ENCODE assay signal across 16 cellular contexts in genomic region chr15:101657968-101658784, GRCh38. TPM values are rescaled to one million over a fixed set of nuclear protein-coding genes. Genes with fewer than 3 reads are reported as not detected.
DNase-seq lines count a peak whose midpoint lies in the region; ATAC-seq and TF ChIP-seq lines count a peak whose summit lies in the region.
"Had no signal": no experiment of that assay in that cellular context is flagged by ENCODE, and none has a peak within 500 bp of the region (broad histone marks: within the 10 kb centered on the region; RNA-seq: fewer than 3 reads in every experiment).

No MANE protein-coding gene starts in this region.

- CTCF ChIA-PET in HEK293 (lab: Yijun Ruan, JAX): interaction anchor here (0.6 to 2.3 kb wide), 6 partner anchors 10 to 369 kb away, joined by 3 to 20 read pairs (median 4); no protein-coding TSS in a partner anchor

- ATAC-seq in left colon (peak; percentile 97), HG02798 (IDR thresholded peaks at IDR 0.05; ENCODE audit: poor library complexity, unreplicated experiment) (no peak)

- TF ChIP-seq CTCF in HEK293 (tag by site-specific recombination; IDR thresholded peaks at IDR 0.05): no peak

- peaks cover 11% of the 10 kb centered on the region for H3K4me1 ChIP-seq in HEK293 (ENCODE audit: control insufficient read depth, insufficient read depth, low read length)

- no peak overlapping the region for H3K4me3 ChIP-seq in HEK293 (ENCODE audit: low read depth, low read length)
- H3K4me3 ChIP-seq: gastrocnemius medialis, SJSA1 had no signal

- POLR2A ChIA-PET in HEK293 (lab: Yijun Ruan, JAX): interaction anchor here (0.7 to 0.8 kb wide), 3 partner anchors 9 to 234 kb away, joined by 3 to 5 read pairs (median 3); no protein-coding TSS in a partner anchor

- H3K36me3 ChIP-seq in HEK293 (ENCODE audit: control insufficient read depth in 2 of 2, insufficient read depth in 1 of 2, low read length in 2 of 2): peaks cover 5 to 17% of the 10 kb centered on the region in 2 experiments; a peak in 2 of 3 replicates

- intact Hi-C loops in left colon (cut with DNase I, micrococcal nuclease): no loop called here

- no peaks in the 10 kb centered on the region for H3K9me3 ChIP-seq in HEK293 (ENCODE audit: control insufficient read depth, insufficient read depth, low read depth, low read length)
- H3K9me3 ChIP-seq: gastrocnemius medialis, SJSA1 had no signal

- H3K27ac ChIP-seq in HEK293 (ENCODE audit: extremely low read depth, low read depth, low read length): no peak overlapping the region
- H3K27ac ChIP-seq: SJSA1 had no signal

- DNase-seq in NCI-H1092 treated with DMSO at 0.1 percent for 48 hours (lab: John Stamatoyannopoulos, UW) (peak; percentile 81), OCI-M1 (lab: John Stamatoyannopoulos, UW) (peak; percentile 21), left colon (peak; percentile 78 to 81), hepatic stellate cell (ENCODE audit: low spot score) (no peak), hippocampal formation (lab: John Stamatoyannopoulos, UW) (no peak), G401 (ENCODE audit: low spot score) (no peak)
- DNase-seq: activated B cell treated with CpG ODN at 0.5 μM for 24 hours; activated T-cell treated with anti-CD3 and anti-CD28 coated beads for 4 hours; CD8-positive, alpha-beta memory T cell; effector CD4-positive, alpha-beta T cell; gastrocnemius medialis; NCI-H524 treated with DMSO at 0.1 percent for 48 hours; trophoblast cell had no signal

- in situ Hi-C loops in G401 (cut with HindIII; ENCODE audit: low sequenced_read_pairs): no loop called here

TF ChIP-seq in HEK293, 187 proteins besides CTCF, POLR2A, EP300 and RAD21 (continues in another document):
- TF ChIP-seq PRDM2 (tag by site-specific recombination; IDR thresholded peaks at IDR 0.05; ENCODE audit: borderline replicate concordance): no peak
- TF ChIP-seq HOXD13 (CRISPR knock-in tag; IDR thresholded peaks at IDR 0.05; ENCODE audit: borderline replicate concordance): no peak
- peak; percentile 98 for TF ChIP-seq ZBTB44 (tag by site-specific recombination; IDR thresholded peaks at IDR 0.05)
- no peak for TF ChIP-seq ZSCAN18 (tag by site-specific recombination; IDR thresholded peaks at IDR 0.05)
- TF ChIP-seq ZNF629 (tag by site-specific recombination; IDR thresholded peaks at IDR 0.05): no peak
- TF ChIP-seq ZSCAN16 (tag by site-specific recombination; IDR thresholded peaks at IDR 0.05): no peak
- TF ChIP-seq ZNF529 (tag by site-specific recombination; IDR thresholded peaks at IDR 0.05; ENCODE audit: insufficient replicate concordance): no peak
- TF ChIP-seq ZNF621 (tag by site-specific recombination; IDR thresholded peaks at IDR 0.05): no peak
- TF ChIP-seq ZNF701 (tag by site-specific recombination; IDR thresholded peaks at IDR 0.05): no peak
- TF ChIP-seq ZNF600 (tag by site-specific recombination; IDR thresholded peaks at IDR 0.05): peak; percentile 13; the same call in 1 of the 2 replicates
- no peak for TF ChIP-seq ZNF223 (tag by site-specific recombination; IDR thresholded peaks at IDR 0.05)
- peak; percentile 74; the same call in 1 of the 2 replicates for TF ChIP-seq ZNF362 (tag by site-specific recombination; IDR thresholded peaks at IDR 0.05)
- no peak for TF ChIP-seq ZNF449 (tag by site-specific recombination; IDR thresholded peaks at IDR 0.05)
- TF ChIP-seq ZBTB8A (tag by site-specific recombination; IDR thresholded peaks at IDR 0.05): peak; percentile 44; the same call in 1 of the 2 replicates

RNA-seq across cellular contexts. Expression of gene TM2D3, which starts 6.0 kb away (rescaled TPM):
- 10 to 100 TPM; 29.9 to 38.5 TPM for total RNA-seq in left colon
- 21.9 and 32.2 TPM in 2 replicates for total RNA-seq in G401 (2014; rRNA removed; shearing (Covaris generic))

Comparison
In these comparisons a context has a peak if more than half of its experiments do, and no peak if none do; other contexts are left out.
1. DNase-seq: peak in NCI-H1092 treated with DMSO at 0.1 percent for 48 hours (single experiment), OCI-M1 (single experiment) and left colon (2 of 2); none in hepatic stellate cell (single experiment), hippocampal formation (0 of 2) and G401 (single experiment).